Comparison of ENCODE assay signal across 34 cellular contexts in the genomic region with DNA sequence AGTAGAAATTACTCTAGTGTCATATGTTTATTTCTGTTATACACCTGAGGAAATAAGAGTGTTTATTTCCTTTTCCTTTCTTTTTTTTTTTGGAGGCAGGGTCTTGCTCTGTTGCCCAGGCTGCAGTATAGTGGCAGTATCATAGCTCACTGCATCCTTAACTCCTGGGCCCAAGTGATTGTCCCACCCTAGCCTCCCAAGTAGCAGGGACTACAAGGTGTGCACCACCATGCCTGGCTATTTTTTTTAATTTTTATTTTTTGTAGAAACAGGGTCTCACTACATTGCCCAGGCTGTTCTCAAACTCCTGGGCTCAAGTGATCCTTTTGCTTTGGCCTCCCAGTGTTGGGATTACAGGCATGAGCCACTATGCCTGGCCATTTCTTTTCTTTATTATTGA.
"Had no signal": no experiment of that assay in that cellular context is flagged by ENCODE, and none has a peak within 500 bp of the region (broad histone marks: within the 10 kb centered on the region; RNA-seq: fewer than 3 reads in every experiment).

No MANE protein-coding gene starts in this region.

- H3K4me3 ChIP-seq: MG63 had no signal

- H3K36me3 ChIP-seq: MG63 had no signal

- DNase-seq: Karpas-422, MG63, MM.1S, MV-4-11, NCI-H1048, NCI-H1092, NCI-H1092 treated with DMSO at 0.1 percent for 48 hours, NCI-H1105, NCI-H1105 treated with DMSO at 0.1 percent for 48 hours, NCI-H1417, NCI-H1417 treated with DMSO at 0.1 percent for 48 hours, NCI-H1436, NCI-H1436 treated with DMSO at 0.1 percent for 48 hours, NCI-H146, NCI-H1694, NCI-H187, NCI-H187 treated with DMSO at 0.1 percent for 48 hours, NCI-H1930, NCI-H2029, NCI-H2029 treated with DMSO at 0.1 percent for 48 hours, NCI-H2081, NCI-H2081 treated with DMSO at 0.1 percent for 48 hours, NCI-H2107, NCI-H2171, NCI-H2171 treated with DMSO at 0.1 percent for 48 hours, NCI-H2227 treated with DMSO at 0.1 percent for 48 hours, NCI-H226, NCI-H345, NCI-H446, NCI-H446 treated with DMSO at 0.1 percent for 48 hours, NCI-H510A, NCI-H510A treated with DMSO at 0.1 percent for 48 hours, NCI-H524, NCI-H524 treated with DMSO at 0.1 percent for 48 hours had no signal

- H3K27me3 ChIP-seq: MG63 had no signal
